ENCODE assay signal across 23 cellular contexts in genomic region chr3:42914771-42915515, GRCh38. TPM values are rescaled to one million over a fixed set of nuclear protein-coding genes. Genes with fewer than 3 reads are reported as not detected.
"Had no signal": no experiment of that assay in that cellular context is flagged by ENCODE, and none has a peak within 500 bp of the region (broad histone marks: within the 10 kb centered on the region; RNA-seq: fewer than 3 reads in every experiment).

No MANE protein-coding gene starts in this region.

- H3K27me3 ChIP-seq: breast epithelium, gastrocnemius medialis, heart right ventricle, left lung, upper lobe of left lung had no signal

- H3K4me3 ChIP-seq: breast epithelium, heart right ventricle, left lung, upper lobe of left lung had no signal

- H3K27ac ChIP-seq: breast epithelium, gastrocnemius medialis, heart right ventricle, left lung, upper lobe of left lung had no signal

- H3K27me3 Mint-ChIP-seq: activated CD4-positive, alpha-beta T cell treated with anti-CD3 and anti-CD28 coated beads, Interleukin-2, amount 10 ng/mL, durations not matched to agents 7 days and 5 days; activated naive CD4-positive, alpha-beta T cell treated with anti-CD3 and anti-CD28 coated beads, Interleukin-2, amount 10 ng/mL, durations not matched to agents 7 days and 5 days had no signal

- H3K4me3 Mint-ChIP-seq: activated CD4-positive, alpha-beta T cell treated with anti-CD3 and anti-CD28 coated beads, Interleukin-2, amount 10 ng/mL, durations not matched to agents 7 days and 5 days; activated naive CD4-positive, alpha-beta T cell treated with anti-CD3 and anti-CD28 coated beads, Interleukin-2, amount 10 ng/mL, durations not matched to agents 7 days and 5 days; nephron progenitor cell had no signal

- FAIRE-seq: keratinocyte, TTC549 had no signal

- H3K4me1 Mint-ChIP-seq: activated CD4-positive, alpha-beta T cell treated with anti-CD3 and anti-CD28 coated beads, Interleukin-2, amount 10 ng/mL, durations not matched to agents 7 days and 5 days; activated naive CD4-positive, alpha-beta T cell treated with anti-CD3 and anti-CD28 coated beads, Interleukin-2, amount 10 ng/mL, durations not matched to agents 7 days and 5 days; nephron progenitor cell had no signal

- DNase-seq: activated CD4-positive, alpha-beta T cell treated with anti-CD3 and anti-CD28 coated beads, Interleukin-2, amount 10 ng/mL, durations not matched to agents 7 days and 5 days; activated CD4-positive, CD25-positive, alpha-beta regulatory T cell; activated naive CD4-positive, alpha-beta T cell treated with anti-CD3 and anti-CD28 coated beads, Interleukin-2, amount 10 ng/mL, durations not matched to agents 7 days and 5 days; activated T-cell treated with anti-CD3 and anti-CD28 coated beads for 4 hours; amygdala; effector CD4-positive, alpha-beta T cell; gastrocnemius medialis; heart right ventricle; left lung; mesenchymal stem cell; nephron progenitor cell; stimulated activated CD4-positive, alpha-beta T cell treated with anti-CD3 and anti-CD28 coated beads, Interleukin-2, amount 100 ng/mL, for 48 hours; stimulated activated naive CD8-positive, alpha-beta T cell treated with anti-CD3 and anti-CD28 coated beads, Interleukin-15, Interleukin-2, amounts not matched to agents 100 U/mL and 50 U/mL, for 24 hours; T-helper 2 cell; upper lobe of left lung had no signal

- ATAC-seq: gastrocnemius medialis; heart right ventricle; left lung; stimulated activated naive CD8-positive, alpha-beta T cell treated with anti-CD3 and anti-CD28 coated beads, Interleukin-15, Interleukin-2, amounts not matched to agents 100 U/mL and 50 U/mL, for 24 hours had no signal

- H3K4me1 ChIP-seq: breast epithelium, gastrocnemius medialis, heart right ventricle, left lung, upper lobe of left lung had no signal

- H3K27ac Mint-ChIP-seq: activated CD4-positive, alpha-beta T cell treated with anti-CD3 and anti-CD28 coated beads, Interleukin-2, amount 10 ng/mL, durations not matched to agents 7 days and 5 days; activated naive CD4-positive, alpha-beta T cell treated with anti-CD3 and anti-CD28 coated beads, Interleukin-2, amount 10 ng/mL, durations not matched to agents 7 days and 5 days; activated T-helper 2 cell treated with anti-CD3 and anti-CD28 coated beads, Interferon-gamma antibody, Interleukin-2, Interleukin-4, amounts not matched to agents 10 μg/mL and 5 μg/mL and 100 μg/mL, durations not matched to agents 14 hours and 24 hours and 36 hours; nephron progenitor cell had no signal

RNA-seq across cellular contexts. Expression of gene CYP8B1, which starts 39.3 kb away (rescaled TPM):
- total RNA-seq: activated CD4-positive, alpha-beta T cell treated with anti-CD3 and anti-CD28 coated beads, Interleukin-2, amount 10 ng/mL, durations not matched to agents 7 days and 5 days; activated CD8-positive, alpha-beta memory T cell treated with anti-CD3 and anti-CD28 coated beads for 36 hours; activated T-helper 2 cell treated with anti-CD3 and anti-CD28 coated beads, Interferon-gamma antibody, Interleukin-2, Interleukin-4, amounts not matched to agents 10 μg/mL and 5 μg/mL and 100 μg/mL, durations not matched to agents 14 hours and 24 hours and 36 hours; breast epithelium; heart right ventricle; left lung; osteoblast; pulmonary artery endothelial cell; temporal lobe had no signal
- polyA plus RNA-seq: heart right ventricle, keratinocyte had no signal
